Comparison of ENCODE assay signal across 16 cellular contexts in genomic region chr15:35705030-35705884, GRCh38.
A peak's percentile ranks its signal among the peaks of the same experiment; 100 is the strongest.
DNase-seq lines count a peak whose midpoint lies in the region; ATAC-seq and TF ChIP-seq lines count a peak whose summit lies in the region.
"Had no signal": no experiment of that assay in that cellular context is flagged by ENCODE, and none has a peak within 500 bp of the region (broad histone marks: within the 10 kb centered on the region; RNA-seq: fewer than 3 reads in every experiment).

No MANE protein-coding gene starts in this region.

- in situ Hi-C loops in G401 (cut with HindIII; ENCODE audit: low sequenced_read_pairs) = no loop called here
- in situ Hi-C loops in HAP-1 (cut with MboI; ENCODE audit: low sequenced_read_pairs) = no loop called here

- H3K4me3 Mint-ChIP-seq in Caco-2 (ENCODE audit: unreplicated experiment) = no peak overlapping the region
- H3K4me3 Mint-ChIP-seq: activated CD4-positive, alpha-beta memory T cell treated with anti-CD3 and anti-CD28 coated beads for 36 hours; CD4-positive, alpha-beta memory T cell; immature natural killer cell; naive B cell; stimulated activated effector memory CD8-positive, alpha-beta T cell treated with anti-CD3 and anti-CD28 coated beads, Interleukin-12 subunit alpha, Interleukin-12 subunit beta, amount 100 ng/mL, for 72 hours had no signal

- H3K9me3 Mint-ChIP-seq in Caco-2 (ENCODE audit: unreplicated experiment) = no peaks in the 10 kb centered on the region
- H3K9me3 Mint-ChIP-seq: activated CD4-positive, alpha-beta memory T cell treated with anti-CD3 and anti-CD28 coated beads for 36 hours; CD4-positive, alpha-beta memory T cell; stimulated activated effector memory CD8-positive, alpha-beta T cell treated with anti-CD3 and anti-CD28 coated beads, Interleukin-12 subunit alpha, Interleukin-12 subunit beta, amount 100 ng/mL, for 72 hours had no signal

- peak overlapping the region; percentile 29 for H3K4me2 ChIP-seq in osteoblast (ENCODE audit: insufficient read depth, low read length)

- H3K4me3 ChIP-seq in Caco-2 (ENCODE audit: low read depth, low read length) (no peak overlapping the region), osteoblast (ENCODE audit: insufficient read depth, low read length) (no peak overlapping the region), HAP-1 (no peak overlapping the region)

- peaks cover 27% of the 10 kb centered on the region for H3K4me1 Mint-ChIP-seq in Caco-2 (ENCODE audit: low read depth, unreplicated experiment)
- H3K4me1 Mint-ChIP-seq: CD4-positive, alpha-beta memory T cell; immature natural killer cell; naive B cell; stimulated activated effector memory CD8-positive, alpha-beta T cell treated with anti-CD3 and anti-CD28 coated beads, Interleukin-12 subunit alpha, Interleukin-12 subunit beta, amount 100 ng/mL, for 72 hours had no signal

- POLR2A ChIA-PET in Caco-2 (lab: Charles Lee) = no interaction called here

- H3K27ac Mint-ChIP-seq in Caco-2 (ENCODE audit: unreplicated experiment) = peak overlapping the region; percentile 62
- H3K27ac Mint-ChIP-seq: activated CD4-positive, alpha-beta memory T cell treated with anti-CD3 and anti-CD28 coated beads for 36 hours; immature natural killer cell; naive B cell; stimulated activated effector memory CD8-positive, alpha-beta T cell treated with anti-CD3 and anti-CD28 coated beads, Interleukin-12 subunit alpha, Interleukin-12 subunit beta, amount 100 ng/mL, for 72 hours had no signal

- BruUV-seq in Caco-2 (replicated peaks; lab: Mats Ljungman, UMichigan) = no TSS peak

- intact Hi-C loops in Caco-2 (cut with micrococcal nuclease; ENCODE audit: unreplicated experiment) = no loop called here
- intact Hi-C loops in left cardiac atrium (cut with DNase I) = loop anchor here in 1 of 2 donors (5.0 kb wide), 1 partner anchor 38 kb away; no protein-coding TSS in a partner anchor

- H3K27me3 ChIP-seq in Caco-2 (replicated peaks; ENCODE audit: control insufficient read depth, insufficient read depth, low read length) = no peaks in the 10 kb centered on the region
- no peaks in the 10 kb centered on the region for H3K27me3 ChIP-seq in osteoblast (ENCODE audit: insufficient read depth, low read length)
- H3K27me3 ChIP-seq in HAP-1 (ENCODE audit: low read depth) = no peaks in the 10 kb centered on the region
- H3K27me3 ChIP-seq: foreskin keratinocyte had no signal

- H3K9me3 ChIP-seq in Caco-2 = no peaks in the 10 kb centered on the region
- H3K9me3 ChIP-seq in osteoblast (ENCODE audit: low read depth, low read length) = no peaks in the 10 kb centered on the region
- no peaks in the 10 kb centered on the region for H3K9me3 ChIP-seq in HAP-1

- CTCF ChIA-PET in Caco-2 (lab: Charles Lee) = interaction anchor here (1.1 kb wide), 1 partner anchor 47 kb away, joined by 4 read pairs; no protein-coding TSS in a partner anchor

- no peaks in the 10 kb centered on the region for H3K79me2 ChIP-seq in osteoblast (ENCODE audit: insufficient read depth, low read length)

- TF ChIP-seq CTCF in Caco-2 (IDR thresholded peaks at IDR 0.05; ENCODE audit: insufficient read depth in 1 of 2, low read depth in 1 of 2, low read length in 1 of 2, severe bottlenecking in 1 of 2, unreplicated experiment in 1 of 2) (no peak), osteoblast (IDR thresholded peaks at IDR 0.05; ENCODE audit: extremely low read depth, low read depth, low read length) (no peak)

- H3K36me3 ChIP-seq in Caco-2 (ENCODE audit: control insufficient read depth, insufficient read depth, low read length) (no peaks in the 10 kb centered on the region), osteoblast (ENCODE audit: insufficient read depth, low read length) (no peaks in the 10 kb centered on the region), HAP-1 (replicated peaks) (no peaks in the 10 kb centered on the region)

- DNase-seq in Caco-2 = no peak
- DNase-seq in amniotic epithelial cell (ENCODE audit: low read depth) = peak; percentile 6
- DNase-seq in left cardiac atrium = no peak
- DNase-seq in osteoblast (ENCODE audit: insufficient read length, low spot score, missing footprints) = no peak
- DNase-seq in G401 (ENCODE audit: low spot score) = no peak
- DNase-seq in HAP-1 (ENCODE audit: low spot score in 2 of 2) = no peak
- no peak for DNase-seq in T-helper 2 cell
- DNase-seq: activated CD4-positive, alpha-beta memory T cell treated with anti-CD3 and anti-CD28 coated beads for 36 hours; CD4-positive, alpha-beta memory T cell; foreskin keratinocyte; immature natural killer cell; naive B cell; NCI-H2171 treated with DMSO at 0.1 percent for 48 hours; SIG-M5 had no signal

- H3K27me3 Mint-ChIP-seq in Caco-2 (ENCODE audit: insufficient read depth, unreplicated experiment) = no peaks in the 10 kb centered on the region
- H3K27me3 Mint-ChIP-seq: activated CD4-positive, alpha-beta memory T cell treated with anti-CD3 and anti-CD28 coated beads for 36 hours; CD4-positive, alpha-beta memory T cell; naive B cell had no signal

- H3K4me1 ChIP-seq in Caco-2 = peaks cover 56% of the 10 kb centered on the region
- H3K4me1 ChIP-seq in osteoblast (ENCODE audit: insufficient read depth, low read length) = peaks cover 14% of the 10 kb centered on the region
- peaks cover 5% of the 10 kb centered on the region; the same call in 1 of the 2 replicates for H3K4me1 ChIP-seq in HAP-1

- peak overlapping the region; percentile 56 for H3K27ac ChIP-seq in osteoblast (ENCODE audit: low read depth, low read length)
- H3K27ac ChIP-seq: foreskin keratinocyte had no signal

- H4K20me1 ChIP-seq in osteoblast (ENCODE audit: insufficient read depth, low read length) = no peaks in the 10 kb centered on the region

- peak; percentile 22 to 68 for ATAC-seq in left cardiac atrium
- ATAC-seq in HG03135 (IDR thresholded peaks at IDR 0.05; ENCODE audit: unreplicated experiment) = no peak
- ATAC-seq: foreskin keratinocyte; stimulated activated effector memory CD8-positive, alpha-beta T cell treated with anti-CD3 and anti-CD28 coated beads, Interleukin-12 subunit alpha, Interleukin-12 subunit beta, amount 100 ng/mL, for 72 hours had no signal

- peak overlapping the region; percentile 69 for H2AFZ ChIP-seq in osteoblast (ENCODE audit: low read length)

- H3K36me3 Mint-ChIP-seq in Caco-2 (ENCODE audit: insufficient read depth, unreplicated experiment) = no peaks in the 10 kb centered on the region
- H3K36me3 Mint-ChIP-seq: activated CD4-positive, alpha-beta memory T cell treated with anti-CD3 and anti-CD28 coated beads for 36 hours; CD4-positive, alpha-beta memory T cell; immature natural killer cell; naive B cell; stimulated activated effector memory CD8-positive, alpha-beta T cell treated with anti-CD3 and anti-CD28 coated beads, Interleukin-12 subunit alpha, Interleukin-12 subunit beta, amount 100 ng/mL, for 72 hours had no signal
